ENCODE assay signal across 8 cellular contexts in genomic region chr1:185317886-185318310, GRCh38. TPM values are rescaled to one million over a fixed set of nuclear protein-coding genes. Genes with fewer than 3 reads are reported as not detected.
DNase-seq lines count a peak whose midpoint lies in the region; ATAC-seq and TF ChIP-seq lines count a peak whose summit lies in the region.

No MANE protein-coding gene starts in this region.

- WGBS in mesenchymal stem cell = 41% methylated on average over 11 of the region's 11 CpGs

- peak overlapping the region in 1 of 2 experiments; percentile 9 for H2BK12ac ChIP-seq in mesenchymal stem cell (ENCODE audit: low read length in 2 of 2)

- H3K4me1 Mint-ChIP-seq in activated B cell treated with CpG ODN at 0.5 μM for 24 hours = peaks cover 43% of the 10 kb centered on the region

- CTCF ChIA-PET in HEK293T (lab: Yijun Ruan, JAX) (interaction anchor here (0.6 to 0.7 kb wide), 2 partner anchors 119 to 747 kb away, joined by 3 read pairs; no protein-coding TSS in a partner anchor), activated B cell treated with CpG ODN at 0.5 μM for 24 hours (lab: Charles Lee) (interaction anchor here (0.8 to 4.1 kb wide), 13 partner anchors 21 to 376 kb away, joined by 3 to 49 read pairs (median 6); no protein-coding TSS in a partner anchor)

- H3K4me3 ChIP-seq in mesenchymal stem cell (ENCODE audit: insufficient read depth in 1 of 2, low read depth in 1 of 2, low read length in 2 of 2) = peak overlapping the region in 1 of 2 experiments; percentile 97

- in situ Hi-C loops in GM13976 (cut with MboI; ENCODE audit: low sequenced_read_pairs, unreplicated experiment) = loop anchor here (10.0 kb wide), 1 partner anchor 357 kb away; no protein-coding TSS in a partner anchor

- no peak overlapping the region for H2BK120ac ChIP-seq in mesenchymal stem cell (ENCODE audit: low read depth, low read length)

- no peak overlapping the region for H3K23ac ChIP-seq in mesenchymal stem cell (ENCODE audit: low read length in 2 of 2)

- no peaks in the 10 kb centered on the region for H3K36me3 ChIP-seq in mesenchymal stem cell (ENCODE audit: control insufficient read depth in 1 of 2, insufficient read depth in 2 of 2, low read depth in 1 of 2, low read length in 2 of 2)

- H2BK15ac ChIP-seq in mesenchymal stem cell (ENCODE audit: low read depth, poor library complexity, severe bottlenecking) = no peak overlapping the region

- no peaks in the 10 kb centered on the region for H3K27me3 Mint-ChIP-seq in activated B cell treated with CpG ODN at 0.5 μM for 24 hours

- no peaks in the 10 kb centered on the region for H3K27me3 ChIP-seq in mesenchymal stem cell (ENCODE audit: control insufficient read depth in 1 of 2, insufficient read depth in 1 of 2, low read length in 2 of 2)

- H3K4me2 ChIP-seq in mesenchymal stem cell (ENCODE audit: low read length, poor library complexity, severe bottlenecking) = peak overlapping the region; percentile 39

- H3K14ac ChIP-seq in mesenchymal stem cell (ENCODE audit: low read length in 2 of 2) = no peak overlapping the region

- H3K27ac Mint-ChIP-seq in activated B cell treated with CpG ODN at 0.5 μM for 24 hours = peak overlapping the region; percentile 98

- peak overlapping the region; percentile 92 for H4K8ac ChIP-seq in mesenchymal stem cell (ENCODE audit: low read length)

- peaks cover 2% of the 10 kb centered on the region for H3K9me3 Mint-ChIP-seq in activated B cell treated with CpG ODN at 0.5 μM for 24 hours

- peak overlapping the region; percentile 97 for H3K4me3 Mint-ChIP-seq in activated B cell treated with CpG ODN at 0.5 μM for 24 hours

- peak overlapping the region; percentile 84 for H3K9ac ChIP-seq in mesenchymal stem cell (ENCODE audit: low read length)

- H3K4me1 ChIP-seq in mesenchymal stem cell (ENCODE audit: control insufficient read depth, insufficient read depth, low read depth, low read length) = peaks cover 3% of the 10 kb centered on the region

- H3K36me3 Mint-ChIP-seq in activated B cell treated with CpG ODN at 0.5 μM for 24 hours (ENCODE audit: low read depth) = peaks cover 14% of the 10 kb centered on the region

- peak; percentile 32 for ATAC-seq in activated B cell treated with CpG ODN at 0.5 μM for 24 hours (ENCODE audit: low read depth)

- H2BK5ac ChIP-seq in mesenchymal stem cell (ENCODE audit: low read depth, low read length, poor library complexity, severe bottlenecking) = no peak overlapping the region

- DNase-seq in GM13976 (ENCODE audit: low spot score) (peak; percentile 58), HEK293T (ENCODE audit: extremely low spot score) (peak; percentile 13), NAMALWA (ENCODE audit: low spot score) (peak; percentile 78), activated B cell treated with CpG ODN at 0.5 μM for 24 hours (no peak), mesenchymal stem cell (peak; percentile 55), foreskin melanocyte (no peak)
- DNase-seq in stimulated activated CD8-positive, alpha-beta memory T cell treated with anti-CD3 and anti-CD28 coated beads, Interleukin-2, amount 100 ng/mL, for 48 hours (ENCODE audit: low read depth in 2 of 2) = peak; percentile 38 to 46

- H3K27ac ChIP-seq in cingulate gyrus (ENCODE audit: low read depth, low read length) = peak overlapping the region; percentile 87
- peak overlapping the region; percentile 67 for H3K27ac ChIP-seq in mesenchymal stem cell (ENCODE audit: low read length, poor library complexity, severe bottlenecking)

- intact Hi-C loops in activated B cell treated with CpG ODN at 0.5 μM for 24 hours (cut with micrococcal nuclease) = loop anchor here (1.0 to 10.0 kb wide), 18 partner anchors 21 to 1057 kb away; partner anchors contain the start of genes ODR4, RNF2, SWT1 and TPR

- POLR2A ChIA-PET in HEK293T (lab: Yijun Ruan, JAX) = interaction anchor here (0.6 to 1.5 kb wide), 3 partner anchors 18 to 328 kb away, joined by 3 to 5 read pairs (median 3); no protein-coding TSS in a partner anchor
- POLR2A ChIA-PET in activated B cell treated with CpG ODN at 0.5 μM for 24 hours (lab: Charles Lee) = interaction anchor here (0.8 to 3.7 kb wide), 31 partner anchors 9 to 1057 kb away, joined by 3 to 81 read pairs (median 8); partner anchors contain the start of genes SWT1, TPR and TRMT1L

- H3K9me3 ChIP-seq in mesenchymal stem cell (ENCODE audit: control insufficient read depth, low read length) = no peaks in the 10 kb centered on the region

- H3K79me1 ChIP-seq in mesenchymal stem cell (replicated peaks; ENCODE audit: low read length, poor library complexity, severe bottlenecking) = no peaks in the 10 kb centered on the region

- peak overlapping the region; percentile 98 for H2AK5ac ChIP-seq in mesenchymal stem cell (ENCODE audit: low read length, severe bottlenecking)

- H3K18ac ChIP-seq in mesenchymal stem cell (ENCODE audit: low read depth in 1 of 2, low read length in 2 of 2) = no peak overlapping the region

- H2AFZ ChIP-seq in mesenchymal stem cell (ENCODE audit: low read depth, low read length) = no peak overlapping the region

- TF ChIP-seq CTCF in GM13976 (IDR thresholded peaks at IDR 0.05; ENCODE audit: borderline replicate concordance, control extremely low read depth, extremely low read depth, insufficient read depth, missing control alignments) = no peak
- TF ChIP-seq CTCF in activated B cell treated with CpG ODN at 0.5 μM for 24 hours (IDR thresholded peaks at IDR 0.05) = no peak

- no peak overlapping the region for H4K91ac ChIP-seq in mesenchymal stem cell (ENCODE audit: low read length)

- no peak overlapping the region for H3K4ac ChIP-seq in mesenchymal stem cell (ENCODE audit: low read depth in 1 of 2, low read length in 2 of 2)

TF ChIP-seq in HEK293T, 16 proteins besides CTCF, POLR2A, EP300 and RAD21:
- TF ChIP-seq SUZ12 (IDR thresholded peaks at IDR 0.05) (no peak), HDGF (IDR thresholded peaks at IDR 0.05; ENCODE audit: borderline replicate concordance) (no peak), LEF1 (IDR thresholded peaks at IDR 0.05; ENCODE audit: borderline replicate concordance) (no peak), CTBP1 (IDR thresholded peaks at IDR 0.05; ENCODE audit: borderline replicate concordance) (no peak), FOXM1 (IDR thresholded peaks at IDR 0.05; ENCODE audit: borderline replicate concordance) (no peak), L3MBTL2 (conservative IDR thresholded peaks at IDR 0.05) (peak; percentile 69), FOXK2 (IDR thresholded peaks at IDR 0.05) (no peak), TARDBP (IDR thresholded peaks at IDR 0.05) (no peak)

RNA-seq across cellular contexts. Expression of gene IVNS1ABP, which starts 0.9 kb away (rescaled TPM):
- 130 and 149 TPM in 2 replicates for total RNA-seq in activated B cell treated with CpG ODN at 0.5 μM for 24 hours
- 17.1 TPM for polyA plus RNA-seq in mesenchymal stem cell (2013, experiment 1 of 2)
- 17.3 TPM for polyA plus RNA-seq in mesenchymal stem cell (2013, experiment 2 of 2)

Comparison
In these comparisons a context has a peak if more than half of its experiments do, and no peak if none do; other contexts are left out.
1. DNase-seq: peak in GM13976 (single experiment), HEK293T (single experiment), NAMALWA (single experiment), mesenchymal stem cell (single experiment) and stimulated activated CD8-positive, alpha-beta memory T cell treated with anti-CD3 and anti-CD28 coated beads, Interleukin-2, amount 100 ng/mL, for 48 hours (2 of 2); none in activated B cell treated with CpG ODN at 0.5 μM for 24 hours (single experiment) and foreskin melanocyte (single experiment).